9 cellular contexts compared by ENCODE assay signal in genomic region chr19:55178781-55179569, GRCh38. TPM values are rescaled to one million over a fixed set of nuclear protein-coding genes. Genes with fewer than 3 reads are reported as not detected.
DNase-seq lines count a peak whose midpoint lies in the region; ATAC-seq and TF ChIP-seq lines count a peak whose summit lies in the region.
"Had no signal": no experiment of that assay in that cellular context is flagged by ENCODE, and none has a peak within 500 bp of the region (broad histone marks: within the 10 kb centered on the region; RNA-seq: fewer than 3 reads in every experiment).

No MANE protein-coding gene starts in this region.

- H3K4me3 ChIP-seq in GM12864 (ENCODE audit: low read depth, low read length) (peak overlapping the region; percentile 20), body of pancreas (no peak overlapping the region)

- H3K27ac ChIP-seq in body of pancreas: no peak overlapping the region

- no peaks in the 10 kb centered on the region for H3K36me3 ChIP-seq in body of pancreas (replicated peaks in 1 of 2; ENCODE audit: insufficient read depth in 1 of 2, low read depth in 2 of 2)

- no peak for TF ChIP-seq POLR2A in body of pancreas (IDR thresholded peaks at IDR 0.05)

- H3K4me1 ChIP-seq in body of pancreas: peaks cover 19% of the 10 kb centered on the region

- DNase-seq in GM12864 (ENCODE audit: low read depth) (peak; percentile 54), NCI-H2029 treated with DMSO at 0.1 percent for 48 hours (lab: John Stamatoyannopoulos, UW) (peak; percentile 44), UCSD-AML1 (lab: John Stamatoyannopoulos, UW; ENCODE audit: unreplicated experiment) (peak; percentile 74), body of pancreas (peak; percentile 76 to 84 (median 82)), iPS-NIHi7 (ENCODE audit: extremely low spot score) (peak; percentile 88)
- DNase-seq in stimulated activated CD4-positive, alpha-beta T cell treated with anti-CD3 and anti-CD28 coated beads, Interleukin-15, amount 100 ng/mL, for 1 hour (ENCODE audit: low read depth in 1 of 2, low spot score in 1 of 2): peak; percentile 81 to 86

- peak; percentile 80 for ATAC-seq in HG02840 (IDR thresholded peaks at IDR 0.05; ENCODE audit: low FRiP score, unreplicated experiment)
- peak; percentile 77 for ATAC-seq in body of pancreas
- no peak for ATAC-seq in GM19467 (IDR thresholded peaks at IDR 0.05; ENCODE audit: unreplicated experiment)

- H3K27me3 ChIP-seq in body of pancreas: peaks cover 0 to 54% of the 10 kb centered on the region in 2 donors

- no peaks in the 10 kb centered on the region for H3K9me3 ChIP-seq in body of pancreas

- intact Hi-C loops in body of pancreas (cut with DNase I): no loop called here

- WGBS in body of pancreas, 2 donors: 5 to 10% methylated on average over 14 to 57 of the region's 58 CpGs

- no peak for TF ChIP-seq CTCF in GM12864 (IDR thresholded peaks at IDR 0.05; ENCODE audit: low read depth, low read length, missing control alignments)
- TF ChIP-seq CTCF in body of pancreas (IDR thresholded peaks at IDR 0.05): no peak

RNA-seq across cellular contexts. Expression of gene SYT5, which starts 1.1 kb away (rescaled TPM):
- total RNA-seq in body of pancreas: under 1 TPM in 1 of 2 donors, not detected in 1; 0.26 TPM
- total RNA-seq: pulmonary artery endothelial cell had no signal

RNA-seq across cellular contexts. Expression of gene DNAAF3, which starts 12.6 kb away (rescaled TPM):
- 1 to 10 TPM; 1.6 TPM for total RNA-seq in body of pancreas

RNA-seq across cellular contexts. Expression of gene TNNI3, which starts 21.4 kb away (rescaled TPM):
- total RNA-seq in body of pancreas: not detected
- total RNA-seq: pulmonary artery endothelial cell had no signal

RNA-seq across cellular contexts. Expression of gene TNNT1, which starts 30.0 kb away (rescaled TPM):
- total RNA-seq in body of pancreas: not detected

RNA-seq across cellular contexts. Expression of gene PTPRH, which starts 30.3 kb away (rescaled TPM):
- 10 to 100 TPM; 14.8 to 15.8 TPM for total RNA-seq in body of pancreas
